8 cellular contexts compared by ENCODE assay signal in the genomic region with DNA sequence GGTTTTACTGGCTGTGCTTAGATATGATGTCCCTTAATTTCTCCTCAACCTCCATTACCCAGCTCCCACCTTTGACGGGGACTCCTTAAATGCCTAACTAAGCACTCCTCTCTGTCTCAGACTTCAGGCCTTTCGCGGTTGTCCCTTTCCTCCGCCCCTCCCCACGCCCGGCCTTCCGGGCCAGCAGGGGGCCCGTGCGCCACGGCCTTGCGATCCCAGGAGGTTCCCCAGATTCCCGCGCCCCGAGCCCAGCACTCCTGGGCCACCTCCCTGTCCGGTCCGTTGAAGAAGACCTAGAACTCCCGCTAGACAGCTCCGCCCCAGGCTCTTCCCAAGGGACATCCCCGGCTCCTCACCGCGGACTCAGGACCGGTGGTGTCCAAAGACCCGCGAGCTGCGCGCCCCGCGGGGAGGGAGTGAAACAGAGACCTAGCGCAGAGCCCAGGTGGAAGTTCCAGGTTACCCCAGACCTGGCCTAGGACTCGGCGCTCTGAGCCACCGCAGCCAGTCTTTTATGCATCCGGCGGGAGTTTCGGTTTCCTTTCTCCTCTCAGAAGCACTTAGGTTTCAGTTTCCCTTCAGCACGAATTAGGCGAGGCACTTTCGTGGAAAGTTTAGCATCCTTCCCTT. TPM values are rescaled to one million over a fixed set of nuclear protein-coding genes. Genes with fewer than 3 reads are reported as not detected.
A peak's percentile ranks its signal among the peaks of the same experiment; 100 is the strongest.
DNase-seq lines count a peak whose midpoint lies in the region; ATAC-seq and TF ChIP-seq lines count a peak whose summit lies in the region.

A gene with protein sequence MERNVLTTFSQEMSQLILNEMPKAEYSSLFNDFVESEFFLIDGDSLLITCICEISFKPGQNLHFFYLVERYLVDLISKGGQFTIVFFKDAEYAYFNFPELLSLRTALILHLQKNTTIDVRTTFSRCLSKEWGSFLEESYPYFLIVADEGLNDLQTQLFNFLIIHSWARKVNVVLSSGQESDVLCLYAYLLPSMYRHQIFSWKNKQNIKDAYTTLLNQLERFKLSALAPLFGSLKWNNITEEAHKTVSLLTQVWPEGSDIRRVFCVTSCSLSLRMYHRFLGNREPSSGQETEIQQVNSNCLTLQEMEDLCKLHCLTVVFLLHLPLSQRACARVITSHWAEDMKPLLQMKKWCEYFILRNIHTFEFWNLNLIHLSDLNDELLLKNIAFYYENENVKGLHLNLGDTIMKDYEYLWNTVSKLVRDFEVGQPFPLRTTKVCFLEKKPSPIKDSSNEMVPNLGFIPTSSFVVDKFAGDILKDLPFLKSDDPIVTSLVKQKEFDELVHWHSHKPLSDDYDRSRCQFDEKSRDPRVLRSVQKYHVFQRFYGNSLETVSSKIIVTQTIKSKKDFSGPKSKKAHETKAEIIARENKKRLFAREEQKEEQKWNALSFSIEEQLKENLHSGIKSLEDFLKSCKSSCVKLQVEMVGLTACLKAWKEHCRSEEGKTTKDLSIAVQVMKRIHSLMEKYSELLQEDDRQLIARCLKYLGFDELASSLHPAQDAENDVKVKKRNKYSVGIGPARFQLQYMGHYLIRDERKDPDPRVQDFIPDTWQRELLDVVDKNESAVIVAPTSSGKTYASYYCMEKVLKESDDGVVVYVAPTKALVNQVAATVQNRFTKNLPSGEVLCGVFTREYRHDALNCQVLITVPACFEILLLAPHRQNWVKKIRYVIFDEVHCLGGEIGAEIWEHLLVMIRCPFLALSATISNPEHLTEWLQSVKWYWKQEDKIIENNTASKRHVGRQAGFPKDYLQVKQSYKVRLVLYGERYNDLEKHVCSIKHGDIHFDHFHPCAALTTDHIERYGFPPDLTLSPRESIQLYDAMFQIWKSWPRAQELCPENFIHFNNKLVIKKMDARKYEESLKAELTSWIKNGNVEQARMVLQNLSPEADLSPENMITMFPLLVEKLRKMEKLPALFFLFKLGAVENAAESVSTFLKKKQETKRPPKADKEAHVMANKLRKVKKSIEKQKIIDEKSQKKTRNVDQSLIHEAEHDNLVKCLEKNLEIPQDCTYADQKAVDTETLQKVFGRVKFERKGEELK (N-terminal part only) (minus strand): TSS at position 487 of the 630 bp plus-strand sequence. CDS start 7,493 bp downstream, outside the sequence.

- intact Hi-C loops in activated CD8-positive, alpha-beta T cell treated with anti-CD3 and anti-CD28 coated beads for 36 hours (cut with micrococcal nuclease): loop anchor here (5.0 kb wide), 1 partner anchor 164 kb away; the partner anchor contains the start of gene DDX60L

- no peaks in the 10 kb centered on the region for H3K27me3 Mint-ChIP-seq in activated CD8-positive, alpha-beta T cell treated with anti-CD3 and anti-CD28 coated beads for 36 hours

- no peaks in the 10 kb centered on the region for H3K36me3 Mint-ChIP-seq in activated CD8-positive, alpha-beta T cell treated with anti-CD3 and anti-CD28 coated beads for 36 hours (ENCODE audit: low read depth)

- H3K27ac ChIP-seq in lung (ENCODE audit: low read depth in 1 of 2, low read length in 1 of 2): peak within 1 kb of the TSS; percentile 95 to 100

- peaks cover 39% of the 10 kb centered on the region for H3K4me1 Mint-ChIP-seq in activated CD8-positive, alpha-beta T cell treated with anti-CD3 and anti-CD28 coated beads for 36 hours (ENCODE audit: low read depth)

- DNase-seq in AG09319 (ENCODE audit: extremely low read depth, low read depth) (peak; percentile 29), NCI-H510A (lab: John Stamatoyannopoulos, UW) (peak; percentile 35), lung (ENCODE audit: low spot score) (peak; percentile 76)
- peak; percentile 92 for DNase-seq in activated CD8-positive, alpha-beta T cell treated with anti-CD3 and anti-CD28 coated beads for 36 hours
- DNase-seq in effector CD4-positive, alpha-beta T cell: peak; percentile 79
- DNase-seq in stimulated activated CD4-positive, alpha-beta T cell treated with anti-CD3 and anti-CD28 coated beads, TNF-alpha, amount 100 ng/mL, for 4 hours (ENCODE audit: low read depth in 3 of 3): peak; percentile 55 to 81 (median 80)

- WGBS in lung, 2 donors: 1% methylated on average over 38 of the region's 38 CpGs

- CTCF ChIA-PET in activated CD8-positive, alpha-beta T cell treated with anti-CD3 and anti-CD28 coated beads for 36 hours (lab: Charles Lee): interaction anchor here (0.9 to 1.3 kb wide), 3 partner anchors 9 to 143 kb away, joined by 3 to 4 read pairs (median 3); no protein-coding TSS in a partner anchor

- no peaks in the 10 kb centered on the region for H3K27me3 ChIP-seq in lung (ENCODE audit: control insufficient read depth, insufficient read depth)

- ATAC-seq in GM18909 (IDR thresholded peaks at IDR 0.05; ENCODE audit: poor library complexity, unreplicated experiment) (peak; percentile 99), HG03175 (IDR thresholded peaks at IDR 0.05; ENCODE audit: unreplicated experiment) (peak; percentile 99), lung (ENCODE audit: insufficient read depth, low FRiP score) (peak; percentile 94)
- ATAC-seq in activated CD8-positive, alpha-beta T cell treated with anti-CD3 and anti-CD28 coated beads for 36 hours: peak; percentile 96

- TF ChIP-seq CTCF in AG09319 (IDR thresholded peaks at IDR 0.05; ENCODE audit: low read depth, low read length) (peak; percentile 62), lung (IDR thresholded peaks at IDR 0.05; ENCODE audit: control extremely low read depth, extremely low read depth) (no peak)
- peak; percentile 20 for TF ChIP-seq CTCF in activated CD8-positive, alpha-beta T cell treated with anti-CD3 and anti-CD28 coated beads for 36 hours (IDR thresholded peaks at IDR 0.05)

- H3K4me3 Mint-ChIP-seq in activated CD8-positive, alpha-beta T cell treated with anti-CD3 and anti-CD28 coated beads for 36 hours: peak within 1 kb of the TSS; percentile 85

- no peaks in the 10 kb centered on the region for H3K36me3 ChIP-seq in lung (ENCODE audit: control insufficient read depth in 2 of 2, insufficient read depth in 2 of 2, low read length in 2 of 2)

- no peaks in the 10 kb centered on the region for H3K9me3 Mint-ChIP-seq in activated CD8-positive, alpha-beta T cell treated with anti-CD3 and anti-CD28 coated beads for 36 hours

- H3K4me3 ChIP-seq in lung: peak within 1 kb of the TSS; percentile 82

- H3K27ac Mint-ChIP-seq in activated CD8-positive, alpha-beta T cell treated with anti-CD3 and anti-CD28 coated beads for 36 hours: peak within 1 kb of the TSS; percentile 93

- H3K9me3 ChIP-seq in lung (ENCODE audit: control insufficient read depth in 2 of 2, insufficient read depth in 1 of 2, low read length in 1 of 2): no peaks in the 10 kb centered on the region

- H3K4me1 ChIP-seq in lung (ENCODE audit: control insufficient read depth in 2 of 2, insufficient read depth in 2 of 2, low read length in 2 of 2): no peaks in the 10 kb centered on the region

- POLR2A ChIA-PET in activated CD8-positive, alpha-beta T cell treated with anti-CD3 and anti-CD28 coated beads for 36 hours (lab: Charles Lee): interaction anchor here (0.6 to 2.2 kb wide), 5 partner anchors 8 to 229 kb away, joined by 3 to 11 read pairs (median 3); no protein-coding TSS in a partner anchor

RNA-seq across cellular contexts. Expression of the gene that starts here (rescaled TPM):
- total RNA-seq in activated CD8-positive, alpha-beta T cell treated with anti-CD3 and anti-CD28 coated beads for 36 hours: 10 to 100 TPM; 18.6 to 21.1 TPM
- total RNA-seq in lung: 10 to 100 TPM; 15.1 to 47.0 TPM
- 10 to 100 TPM in 1 of 2 donors, 1 to 10 TPM in 1; 2.6 to 14.2 TPM for polyA plus RNA-seq in lung

Comparison
In these comparisons a context has a peak if more than half of its experiments do, and no peak if none do; other contexts are left out.
1. Peak in every context shown above with its lines: DNase-seq, ATAC-seq, H3K4me3 ChIP-seq and H3K27ac ChIP-seq.
2. DNase-seq: peak in every context shown above with its lines; median percentile 92 in activated CD8-positive, alpha-beta T cell treated with anti-CD3 and anti-CD28 coated beads for 36 hours; 80 in stimulated activated CD4-positive, alpha-beta T cell treated with anti-CD3 and anti-CD28 coated beads, TNF-alpha, amount 100 ng/mL, for 4 hours; 79 in effector CD4-positive, alpha-beta T cell; 76 in lung; 35 in NCI-H510A; 29 in AG09319.